In genomic region chr7:111559665-111560064, GRCh38 we compare ENCODE assay signal across 1 cellular context.
TF ChIP-seq lines count a peak whose summit lies in the region.

No MANE protein-coding gene starts in this region.

TF ChIP-seq in SK-N-SH treated with all-trans-retinoic acid at 6 μM for 48 hours, 23 proteins besides CTCF, POLR2A, EP300 and RAD21 (continued from another document):
- no peak for TF ChIP-seq TSHZ2 (CRISPR knock-in tag; IDR thresholded peaks at IDR 0.05)
TF ChIP-seq in SK-N-SH treated with all-trans-retinoic acid at 6 μM for 48 hours: peak in this region for 0.
